8 cellular contexts compared by ENCODE assay signal in genomic region chr10:124462348-124462695, GRCh38. TPM values are rescaled to one million over a fixed set of nuclear protein-coding genes. Genes with fewer than 3 reads are reported as not detected.
DNase-seq lines count a peak whose midpoint lies in the region; ATAC-seq, FAIRE-seq and TF ChIP-seq lines count a peak whose summit lies in the region.

No MANE protein-coding gene starts in this region.

- peak overlapping the region; percentile 88 for H2AFZ ChIP-seq in GM12878 (ENCODE audit: control insufficient read depth, low read depth, low read length)

- BruUV-seq in GM12878 (replicated peaks; lab: Mats Ljungman, UMichigan): no TSS peak

- CTCF ChIA-PET in GM12878 (lab: Yijun Ruan, JAX): interaction anchor here (0.8 to 1.2 kb wide), 3 partner anchors 11 to 279 kb away, joined by 3 read pairs; no protein-coding TSS in a partner anchor

- H3K4me3 Mint-ChIP-seq in activated T-cell treated with anti-CD3 and anti-CD28 coated beads, Interleukin-2, amount 50 U/mL, for 4 hours: peak overlapping the region; percentile 89

- no peaks in the 10 kb centered on the region for H3K79me2 ChIP-seq in GM12878 (ENCODE audit: control insufficient read depth, insufficient read depth, low read length)

- intact Hi-C loops in GM12878 (cut with micrococcal nuclease; ENCODE audit: unreplicated experiment): no loop called here

- no peaks in the 10 kb centered on the region for H3K9me3 Mint-ChIP-seq in activated T-cell treated with anti-CD3 and anti-CD28 coated beads, Interleukin-2, amount 50 U/mL, for 4 hours

- TF ChIP-seq EP300 in GM12878 (IDR thresholded peaks at IDR 0.05; ENCODE audit: borderline replicate concordance in 1 of 2, control insufficient read depth in 1 of 2, low read depth in 2 of 2, low read length in 2 of 2) (no peak), tibial nerve (IDR thresholded peaks at IDR 0.05) (no peak)

- in situ Hi-C loops in GM12878 (cut with MboI): no loop called here

- 0 out of 2 replicates have a peak overlapping the region, but pooled peaks have one; percentile 4 for H3K27ac ChIP-seq in GM12878 (ENCODE audit: control insufficient read depth, insufficient read depth)
- peak overlapping the region in 1 of 2 donors; percentile 72 for H3K27ac ChIP-seq in lung (ENCODE audit: low read depth in 1 of 2, low read length in 1 of 2)
- peak overlapping the region in 2 of 4 donors; percentile 81 to 88 for H3K27ac ChIP-seq in tibial nerve

- H3K9ac ChIP-seq in GM12878 (ENCODE audit: control insufficient read depth, insufficient read depth, low read length): peak overlapping the region; percentile 24; the same call in 1 of the 2 replicates

- peaks cover 24% of the 10 kb centered on the region for H3K4me1 Mint-ChIP-seq in activated T-cell treated with anti-CD3 and anti-CD28 coated beads, Interleukin-2, amount 50 U/mL, for 4 hours (ENCODE audit: low read depth)

- POLR2A ChIA-PET in GM12878 (lab: Charles Lee): no interaction called here

- H3K27me3 ChIP-seq in GM12878 (replicated peaks in 1 of 2; ENCODE audit: control insufficient read depth in 2 of 2, insufficient read depth in 2 of 2, low read length in 1 of 2) (no peaks in the 10 kb centered on the region), lung (ENCODE audit: control insufficient read depth, insufficient read depth) (no peaks in the 10 kb centered on the region), tibial nerve (no peaks in the 10 kb centered on the region)

- TF ChIP-seq CTCF in GM12878 (IDR thresholded peaks at IDR 0.05 in 2 of 3, conservative IDR thresholded peaks at IDR 0.05 in 1 of 3; ENCODE audit: control insufficient read depth in 2 of 3, extremely low read depth in 1 of 3, insufficient read depth in 1 of 3, low read depth in 3 of 3, low read length in 3 of 3): no peak
- TF ChIP-seq CTCF in lung (IDR thresholded peaks at IDR 0.05; ENCODE audit: control extremely low read depth, extremely low read depth): no peak
- TF ChIP-seq CTCF in tibial nerve (IDR thresholded peaks at IDR 0.05): no peak

- peaks cover 18% of the 10 kb centered on the region for H3K4me1 ChIP-seq in GM12878 (ENCODE audit: control insufficient read depth, insufficient read depth, low read length)
- H3K4me1 ChIP-seq in lung (ENCODE audit: control insufficient read depth in 2 of 2, insufficient read depth in 2 of 2, low read length in 2 of 2): peaks cover 2 to 6% of the 10 kb centered on the region in 2 donors
- H3K4me1 ChIP-seq in tibial nerve: peaks cover 0 to 10% (median 0%) of the 10 kb centered on the region in 4 donors

- no peak for TF ChIP-seq RAD21 in GM12878 (IDR thresholded peaks at IDR 0.05; ENCODE audit: insufficient read depth, low read depth, low read length)

- H4K20me1 ChIP-seq in GM12878 (ENCODE audit: control insufficient read depth, insufficient read depth): no peaks in the 10 kb centered on the region

- WGBS in GM12878 (ENCODE audit: insufficient coverage, insufficient replicate concordance, low lambda C conversion rate, missing lambda C conversion rate): 73% methylated on average over 8 of the region's 8 CpGs
- 81 to 86% methylated on average over 8 of the region's 8 CpGs for WGBS in lung, 2 donors
- 80 to 81% methylated on average over 8 of the region's 8 CpGs for WGBS in tibial nerve, 2 donors

- no peak for DNase-seq in activated T-cell treated with anti-CD3 and anti-CD28 coated beads, Interleukin-2, amount 50 U/mL, for 4 hours
- no peak for DNase-seq in activated T-cell treated with anti-CD3 and anti-CD28 coated beads for 4 hours
- no peak for DNase-seq in GM12878 (ENCODE audit: low read depth, low spot score)
- DNase-seq in lung (ENCODE audit: low spot score): no peak
- DNase-seq in tibial nerve (ENCODE audit: low spot score in 2 of 2): no peak
- DNase-seq in stimulated activated CD4-positive, alpha-beta T cell treated with anti-CD3 and anti-CD28 coated beads, Interleukin-12 subunit alpha, Interleukin-12 subunit beta, amount 100 ng/mL, for 4 hours: no peak
- DNase-seq in NCI-H187 (lab: John Stamatoyannopoulos, UW): no peak

- no peaks in the 10 kb centered on the region for H3K36me3 Mint-ChIP-seq in activated T-cell treated with anti-CD3 and anti-CD28 coated beads, Interleukin-2, amount 50 U/mL, for 4 hours (ENCODE audit: insufficient read depth)

- ATAC-seq in activated T-cell treated with anti-CD3 and anti-CD28 coated beads, Interleukin-2, amount 50 U/mL, for 4 hours: no peak
- no peak for ATAC-seq in GM12878
- ATAC-seq in lung (ENCODE audit: insufficient read depth, low FRiP score): no peak
- ATAC-seq in HG03025 (IDR thresholded peaks at IDR 0.05; ENCODE audit: low FRiP score, unreplicated experiment): no peak

- peak overlapping the region; percentile 86 for H3K4me3 ChIP-seq in GM12878
- peak overlapping the region; percentile 96 for H3K4me3 ChIP-seq in lung
- peak overlapping the region; percentile 51 to 70 (median 58) for H3K4me3 ChIP-seq in tibial nerve

- no peak for FAIRE-seq in GM12878 (lab: Jason Lieb, UNC)

- no peaks in the 10 kb centered on the region for H3K9me3 ChIP-seq in GM12878 (replicated peaks; ENCODE audit: control insufficient read depth, insufficient read depth, low read length)
- H3K9me3 ChIP-seq in lung (ENCODE audit: control insufficient read depth in 2 of 2, insufficient read depth in 1 of 2, low read length in 1 of 2): no peaks in the 10 kb centered on the region
- H3K9me3 ChIP-seq in tibial nerve: no peaks in the 10 kb centered on the region

- SMC1A ChIA-PET in GM12878 (lab: Charles Lee; ENCODE audit: uncharacterized antibody, unreplicated experiment): no interaction called here

- H3K4me2 ChIP-seq in GM12878 (ENCODE audit: control insufficient read depth, insufficient read depth): peak overlapping the region; percentile 80

- H3K27me3 Mint-ChIP-seq in activated T-cell treated with anti-CD3 and anti-CD28 coated beads, Interleukin-2, amount 50 U/mL, for 4 hours (ENCODE audit: low read depth): peaks cover 5% of the 10 kb centered on the region

- RAD21 ChIA-PET in GM12878 (lab: Charles Lee; ENCODE audit: unreplicated experiment): no interaction called here

- no peaks in the 10 kb centered on the region for H3K36me3 ChIP-seq in GM12878 (ENCODE audit: control insufficient read depth in 2 of 2, insufficient read depth in 2 of 2, low read length in 1 of 2)
- no peaks in the 10 kb centered on the region for H3K36me3 ChIP-seq in lung (ENCODE audit: control insufficient read depth in 2 of 2, insufficient read depth in 2 of 2, low read length in 2 of 2)
- H3K36me3 ChIP-seq in tibial nerve: no peaks in the 10 kb centered on the region

- TF ChIP-seq POLR2A in GM12878 (IDR thresholded peaks at IDR 0.05; ENCODE audit: low read depth, low read length): no peak
- TF ChIP-seq POLR2A in tibial nerve (IDR thresholded peaks at IDR 0.05): no peak

RNA-seq across cellular contexts. Expression of gene LHPP, which starts 0.7 kb away (rescaled TPM):
- 1 to 10 TPM; 2.5 to 3.3 (median 3.2) TPM for total RNA-seq in activated T-cell treated with anti-CD3 and anti-CD28 coated beads, Interleukin-2, amount 50 U/mL, for 4 hours
- total RNA-seq in GM12878 (2013; cell fraction: nucleolus; rRNA removed): 14.5 and 17.5 TPM in 2 replicates
- total RNA-seq in GM12878 (2014; rRNA removed): 5.9 and 6.9 TPM in 2 replicates
- 5.3 and 5.6 TPM in 2 replicates for total RNA-seq in GM12878 (2014; rRNA removed; fragmentation: Illumina TruSeq; extraction: Trizol)
- 6.5 and 7.6 TPM in 2 replicates for total RNA-seq in GM12878 (2021)
- polyA plus RNA-seq in GM12878 (2011; ENCODE audit: low read depth): 6.5 TPM
- 8.3 and 9.7 TPM in 2 replicates for polyA plus RNA-seq in GM12878 (2011; rRNA removed)
- 11.5 and 13.4 TPM in 2 replicates for polyA plus RNA-seq in GM12878 (2011; cell fraction: cytosol; rRNA removed)
- polyA plus RNA-seq in GM12878 (2011; cell fraction: nucleus; rRNA removed): 6.0 and 8.4 TPM in 2 replicates
- 8.0 and 8.1 TPM in 2 replicates for polyA plus RNA-seq in GM12878 (2012)
- 2.7 and 3.6 TPM in 2 replicates for polyA plus RNA-seq in GM12878 (2014; fragmentation: Illumina TruSeq; extraction: Trizol)
- 1 to 10 TPM in 1 of 2 experiments, under 1 TPM in 1; 0.79 to 2.1 TPM for polyA plus RNA-seq in GM12878 (2014; fragmentation: Nextera tagmentation; extraction: Ambion mirVana)
- polyA plus RNA-seq in GM12878 (2014; rRNA removed): 9.8 and 10.7 TPM in 2 replicates
- polyA plus RNA-seq in GM12878 (2016; fragmentation: Nextera tagmentation; extraction: Ambion mirVana): 1 to 10 TPM; 7.7 to 9.3 TPM
- polyA minus RNA-seq in GM12878 (2011; rRNA and poly(A)+ RNA removed): 4.5 and 8.5 TPM in 2 replicates
- 1.1 and 1.5 TPM in 2 replicates for polyA minus RNA-seq in GM12878 (2011; cell fraction: cytosol; rRNA and poly(A)+ RNA removed)
- polyA minus RNA-seq in GM12878 (2011; cell fraction: nucleus; rRNA and poly(A)+ RNA removed): 2.4 and 3.1 TPM in 2 replicates
- 10 to 100 TPM in 1 of 2 donors, 1 to 10 TPM in 1; 7.1 to 17.8 TPM for total RNA-seq in lung
- polyA plus RNA-seq in lung: 10 to 100 TPM; 11.9 to 18.6 TPM
- total RNA-seq in tibial nerve: 100 to 1,000 TPM in 2 of 4 donors, 10 to 100 TPM in 2; 25.5 to 211 (median 123) TPM

RNA-seq across cellular contexts. Expression of gene NKX1-2, which starts 12.5 kb away (rescaled TPM):
- total RNA-seq in activated T-cell treated with anti-CD3 and anti-CD28 coated beads, Interleukin-2, amount 50 U/mL, for 4 hours: not detected
- total RNA-seq in GM12878 (2013; cell fraction: nucleolus; rRNA removed): not detected in 2 replicates
- total RNA-seq in GM12878 (2014; rRNA removed) (not detected in 2 replicates), GM12878 (2014; rRNA removed; fragmentation: Illumina TruSeq; extraction: Trizol) (not detected in 2 replicates), GM12878 (2021) (not detected in 2 replicates), lung (under 1 TPM in 1 of 2 donors, not detected in 1; 0.06 TPM), tibial nerve (not detected)
- polyA plus RNA-seq in GM12878 (2011; ENCODE audit: low read depth): not detected
- polyA plus RNA-seq in GM12878 (2011; rRNA removed) (not detected in 2 replicates), GM12878 (2014; fragmentation: Illumina TruSeq; extraction: Trizol) (not detected in 2 replicates), GM12878 (2014; fragmentation: Nextera tagmentation; extraction: Ambion mirVana) (not detected), GM12878 (2014; rRNA removed) (not detected in 2 replicates), GM12878 (2016; fragmentation: Nextera tagmentation; extraction: Ambion mirVana) (not detected), lung (under 1 TPM in 1 of 2 donors, not detected in 1; 0.02 TPM)
- polyA plus RNA-seq in GM12878 (2011; cell fraction: cytosol; rRNA removed): not detected in 2 replicates
- polyA plus RNA-seq in GM12878 (2011; cell fraction: nucleus; rRNA removed): not detected in 2 replicates
- polyA plus RNA-seq in GM12878 (2012): 0.04 TPM in 1 of 2 replicates, not detected in the other
- not detected in 2 replicates for polyA minus RNA-seq in GM12878 (2011; rRNA and poly(A)+ RNA removed)
- polyA minus RNA-seq in GM12878 (2011; cell fraction: cytosol; rRNA and poly(A)+ RNA removed): not detected in 2 replicates
- polyA minus RNA-seq in GM12878 (2011; cell fraction: nucleus; rRNA and poly(A)+ RNA removed): not detected in 2 replicates

RNA-seq across cellular contexts. Expression of gene OAT, which starts 43.6 kb away (rescaled TPM):
- 10 to 100 TPM; 42.9 to 50.5 (median 46.8) TPM for total RNA-seq in activated T-cell treated with anti-CD3 and anti-CD28 coated beads, Interleukin-2, amount 50 U/mL, for 4 hours
- total RNA-seq in GM12878 (2013; cell fraction: nucleolus; rRNA removed): 0.79 and 3.2 TPM in 2 replicates
- total RNA-seq in GM12878 (2014; rRNA removed) (1.2 and 1.3 TPM in 2 replicates), GM12878 (2014; rRNA removed; fragmentation: Illumina TruSeq; extraction: Trizol) (1.4 and 1.5 TPM in 2 replicates), GM12878 (2021) (1.2 and 1.8 TPM in 2 replicates), lung (10 to 100 TPM; 50.2 to 75.3 TPM), tibial nerve (10 to 100 TPM; 43.0 to 67.9 (median 58.3) TPM)
- polyA plus RNA-seq in GM12878 (2011; ENCODE audit: low read depth): 6.5 TPM
- polyA plus RNA-seq in GM12878 (2011; rRNA removed) (9.8 and 12.2 TPM in 2 replicates), GM12878 (2014; fragmentation: Illumina TruSeq; extraction: Trizol) (1.1 and 1.4 TPM in 2 replicates), GM12878 (2014; fragmentation: Nextera tagmentation; extraction: Ambion mirVana) (1 to 10 TPM; 1.8 to 2.5 TPM), GM12878 (2014; rRNA removed) (1.4 and 1.6 TPM in 2 replicates), GM12878 (2016; fragmentation: Nextera tagmentation; extraction: Ambion mirVana) (1 to 10 TPM; 1.5 to 3.5 TPM), lung (10 to 100 TPM; 26.2 to 57.1 TPM)
- 4.3 and 5.0 TPM in 2 replicates for polyA plus RNA-seq in GM12878 (2011; cell fraction: cytosol; rRNA removed)
- polyA plus RNA-seq in GM12878 (2011; cell fraction: nucleus; rRNA removed): 2.7 and 4.0 TPM in 2 replicates
- polyA plus RNA-seq in GM12878 (2012): 6.3 and 10.0 TPM in 2 replicates
- 3.7 and 5.0 TPM in 2 replicates for polyA minus RNA-seq in GM12878 (2011; rRNA and poly(A)+ RNA removed)
- polyA minus RNA-seq in GM12878 (2011; cell fraction: cytosol; rRNA and poly(A)+ RNA removed): 1.9 and 2.2 TPM in 2 replicates
- polyA minus RNA-seq in GM12878 (2011; cell fraction: nucleus; rRNA and poly(A)+ RNA removed): 1.1 TPM in 2 replicates

Comparison
In these comparisons a context has a peak if more than half of its experiments do, and no peak if none do; other contexts are left out.
1. RNA of gene OAT, which starts 43.6 kb away (total RNA-seq): 50.2 to 75.3 TPM in lung, 43.0 to 67.9 TPM in tibial nerve and 42.9 to 50.5 TPM in activated T-cell treated with anti-CD3 and anti-CD28 coated beads, Interleukin-2, amount 50 U/mL, for 4 hours; 0.79 to 3.2 TPM in GM12878; every median in the first group is over 10 times any median in the second.
2. Peak in every context shown above with its lines, with median percentiles within 50 percentile points of each other: H3K4me3 ChIP-seq.